Comparison of ENCODE assay signal across 21 cellular contexts in genomic region chr20:7608246-7608645, GRCh38.
DNase-seq lines count a peak whose midpoint lies in the region; ATAC-seq, FAIRE-seq and TF ChIP-seq lines count a peak whose summit lies in the region.
"Had no signal": no experiment of that assay in that cellular context is flagged by ENCODE, and none has a peak within 500 bp of the region (broad histone marks: within the 10 kb centered on the region; RNA-seq: fewer than 3 reads in every experiment).

No MANE protein-coding gene starts in this region.

- POLR2A ChIA-PET in HepG2 (lab: Yijun Ruan, JAX) = no interaction called here

- H3K9me3 Mint-ChIP-seq in astrocyte (ENCODE audit: unreplicated experiment) (peaks cover 1% of the 10 kb centered on the region), mesothelial cell of epicardium (peaks cover 18% of the 10 kb centered on the region)
- H3K9me3 Mint-ChIP-seq: brain had no signal

- H2AFZ ChIP-seq in HepG2 (ENCODE audit: low read length) = no peak overlapping the region
- H2AFZ ChIP-seq in astrocyte (ENCODE audit: low read depth, low read length) = no peak overlapping the region

- H3K36me3 ChIP-seq in HepG2 (replicated peaks in 1 of 2; ENCODE audit: control insufficient read depth in 1 of 2, insufficient read depth in 2 of 2, low read length in 2 of 2) (no peaks in the 10 kb centered on the region), right lobe of liver (no peaks in the 10 kb centered on the region), astrocyte (ENCODE audit: insufficient read depth, low read length) (no peaks in the 10 kb centered on the region)
- H3K36me3 ChIP-seq: right atrium auricular region, upper lobe of left lung had no signal

- BruUV-seq in HepG2 (replicated peaks; lab: Mats Ljungman, UMichigan) = no TSS peak

- H3K4me1 ChIP-seq in HepG2 (ENCODE audit: insufficient read depth, low read length) (no peaks in the 10 kb centered on the region), right lobe of liver (no peaks in the 10 kb centered on the region), astrocyte (ENCODE audit: insufficient read depth, low read length) (no peaks in the 10 kb centered on the region)
- H3K4me1 ChIP-seq: right atrium auricular region, upper lobe of left lung had no signal

- H4K20me1 ChIP-seq in HepG2 (ENCODE audit: insufficient read depth, low read length) (no peaks in the 10 kb centered on the region), astrocyte (ENCODE audit: insufficient read depth, low read length) (no peaks in the 10 kb centered on the region)

- no peak overlapping the region for H3K4me2 ChIP-seq in HepG2 (ENCODE audit: low read depth, low read length)
- H3K4me2 ChIP-seq in astrocyte (ENCODE audit: low read length) = no peak overlapping the region

- intact Hi-C loops in HepG2 (cut with micrococcal nuclease; ENCODE audit: unreplicated experiment) = no loop called here
- intact Hi-C loops in right lobe of liver (cut with DNase I) = no loop called here

- CTCF ChIA-PET in HepG2 (lab: Yijun Ruan, JAX; ENCODE audit: low intra/inter-chr PET ratio, low total read pairs) = no interaction called here

- peaks cover 22% of the 10 kb centered on the region for H3K9me3 ChIP-seq in HepG2 (ENCODE audit: low read length)
- no peaks in the 10 kb centered on the region for H3K9me3 ChIP-seq in right lobe of liver
- H3K9me3 ChIP-seq in astrocyte (ENCODE audit: insufficient read depth, low read depth, low read length) = no peaks in the 10 kb centered on the region
- H3K9me3 ChIP-seq: right atrium auricular region, upper lobe of left lung had no signal

- DNase-seq in HepG2 (ENCODE audit: low spot score) (no peak), right lobe of liver (no peak), astrocyte (ENCODE audit: low read depth) (peak; percentile 2), iPS-NIHi7 (ENCODE audit: extremely low spot score) (peak; percentile 22), mesothelial cell of epicardium (ENCODE audit: low spot score in 2 of 2, unreplicated experiment in 2 of 2) (no peak), midbrain (lab: John Stamatoyannopoulos, UW) (no peak)
- no peak for DNase-seq in activated T-cell treated with anti-CD3 and anti-CD28 coated beads, Interleukin-2, amount 50 U/mL, for 48 hours
- DNase-seq: activated naive CD4-positive, alpha-beta T cell treated with anti-CD3 and anti-CD28 coated beads, Interleukin-2, amount 50 U/mL, for 16 hours; activated T-cell treated with anti-CD3 and anti-CD28 coated beads, Interleukin-2, amount 50 U/mL, for 1 hour; CD8-positive, alpha-beta memory T cell; NCI-H2081 treated with DMSO at 0.1 percent for 48 hours; NCI-H748 treated with DMSO at 0.1 percent for 48 hours; occipital lobe; upper lobe of left lung had no signal

- TF ChIP-seq POLR2A in HepG2 (IDR thresholded peaks at IDR 0.05; ENCODE audit: insufficient read depth in 1 of 2, low read depth in 2 of 2, low read length in 2 of 2) (no peak), right lobe of liver (IDR thresholded peaks at IDR 0.05) (no peak)

- H3K27me3 Mint-ChIP-seq in astrocyte (ENCODE audit: low read depth, unreplicated experiment) (no peaks in the 10 kb centered on the region), mesothelial cell of epicardium (ENCODE audit: low read depth) (peaks cover 1% of the 10 kb centered on the region)
- H3K27me3 Mint-ChIP-seq: brain; CD8-positive, alpha-beta memory T cell; IgD-negative memory B cell; stimulated activated naive CD8-positive, alpha-beta T cell treated with anti-CD3 and anti-CD28 coated beads, Interleukin-15, Interleukin-2, amounts not matched to agents 100 ng/mL and 50 ng/mL, for 24 hours had no signal

- H3K4me3 Mint-ChIP-seq in astrocyte (ENCODE audit: unreplicated experiment) (no peak overlapping the region), mesothelial cell of epicardium (no peak overlapping the region)
- H3K4me3 Mint-ChIP-seq: brain; CD8-positive, alpha-beta memory T cell; IgD-negative memory B cell; stimulated activated naive CD8-positive, alpha-beta T cell treated with anti-CD3 and anti-CD28 coated beads, Interleukin-15, Interleukin-2, amounts not matched to agents 100 ng/mL and 50 ng/mL, for 24 hours had no signal

- no peak for TF ChIP-seq CTCF in HepG2 (CRISPR knock-in tag; IDR thresholded peaks at IDR 0.05)
- no peak for TF ChIP-seq CTCF in right lobe of liver (IDR thresholded peaks at IDR 0.05)
- no peak for TF ChIP-seq CTCF in astrocyte (IDR thresholded peaks at IDR 0.05; ENCODE audit: insufficient read depth, low read depth, low read length)
- TF ChIP-seq CTCF in mesothelial cell of epicardium (IDR thresholded peaks at IDR 0.05; ENCODE audit: unreplicated experiment) = no peak

- H3K4me1 Mint-ChIP-seq in astrocyte (ENCODE audit: low read depth, unreplicated experiment) (no peaks in the 10 kb centered on the region), mesothelial cell of epicardium (no peaks in the 10 kb centered on the region)
- H3K4me1 Mint-ChIP-seq: brain; CD8-positive, alpha-beta memory T cell; IgD-negative memory B cell had no signal

- no peaks in the 10 kb centered on the region for H3K27me3 ChIP-seq in HepG2 (ENCODE audit: control insufficient read depth in 1 of 2, insufficient read depth in 2 of 2, low read length in 2 of 2)
- H3K27me3 ChIP-seq in right lobe of liver = no peaks in the 10 kb centered on the region
- H3K27me3 ChIP-seq in astrocyte (ENCODE audit: insufficient read depth, low read length) = no peaks in the 10 kb centered on the region
- H3K27me3 ChIP-seq: right atrium auricular region, upper lobe of left lung had no signal

- no peak for TF ChIP-seq EP300 in HepG2 (IDR thresholded peaks at IDR 0.05; ENCODE audit: low read depth in 2 of 2, low read length in 2 of 2)
- TF ChIP-seq EP300 in HepG2 (CRISPR knock-in tag; IDR thresholded peaks at IDR 0.05; ENCODE audit: borderline replicate concordance) = no peak

- H3K4me3 ChIP-seq in HepG2 (replicated peaks in 1 of 3; ENCODE audit: insufficient read depth in 1 of 3, low read depth in 2 of 3, low read length in 3 of 3) = no peak overlapping the region
- H3K4me3 ChIP-seq in right lobe of liver = no peak overlapping the region
- no peak overlapping the region for H3K4me3 ChIP-seq in astrocyte (ENCODE audit: insufficient read depth, low read depth, low read length)
- H3K4me3 ChIP-seq: right atrium auricular region, upper lobe of left lung had no signal

- in situ Hi-C loops in HepG2 (cut with HindIII; ENCODE audit: extremely low pct_ligation_motif_present, low pct_unique_long_range_greater_than_20kb) = no loop called here

- H3K9ac ChIP-seq in HepG2 (ENCODE audit: insufficient read depth, low read depth, low read length) = no peak overlapping the region
- H3K9ac ChIP-seq in astrocyte (ENCODE audit: low read length) = no peak overlapping the region

- FAIRE-seq in HepG2 (lab: Jason Lieb, UNC) = no peak
- FAIRE-seq in astrocyte (lab: Jason Lieb, UNC) = no peak
- FAIRE-seq: RCC 7860 had no signal

- WGBS in HepG2 (ENCODE audit: low lambda C conversion rate) = 0% methylated on average over 2 of the region's 2 CpGs
- 10% methylated on average over 2 of the region's 2 CpGs for WGBS in right lobe of liver (ENCODE audit: insufficient coverage, low coverage, low lambda C conversion rate, missing lambda C conversion rate)

- H3K79me2 ChIP-seq in HepG2 (ENCODE audit: insufficient read depth, low read length) (no peaks in the 10 kb centered on the region), astrocyte (ENCODE audit: insufficient read depth, low read length) (no peaks in the 10 kb centered on the region)

- no peak overlapping the region for H3K27ac ChIP-seq in HepG2 (ENCODE audit: extremely low read length, insufficient read depth, low read length)
- no peak overlapping the region for H3K27ac ChIP-seq in right lobe of liver
- H3K27ac ChIP-seq in astrocyte (ENCODE audit: low read depth, low read length) = no peak overlapping the region
- H3K27ac ChIP-seq: right atrium auricular region, upper lobe of left lung had no signal

- TF ChIP-seq RAD21 in HepG2 (CRISPR knock-in tag; IDR thresholded peaks at IDR 0.05) = no peak

- ATAC-seq in HepG2 (no peak), right lobe of liver (no peak), HG03025 (IDR thresholded peaks at IDR 0.05; ENCODE audit: low FRiP score, unreplicated experiment) (no peak)
- ATAC-seq: esophagus mucosa had no signal

- H3K27ac Mint-ChIP-seq in astrocyte (ENCODE audit: unreplicated experiment) (no peak overlapping the region), mesothelial cell of epicardium (no peak overlapping the region)
- H3K27ac Mint-ChIP-seq: brain; CD8-positive, alpha-beta memory T cell; stimulated activated naive CD8-positive, alpha-beta T cell treated with anti-CD3 and anti-CD28 coated beads, Interleukin-15, Interleukin-2, amounts not matched to agents 100 ng/mL and 50 ng/mL, for 24 hours had no signal

- H3K36me3 Mint-ChIP-seq in astrocyte (ENCODE audit: low read depth, unreplicated experiment) (no peaks in the 10 kb centered on the region), mesothelial cell of epicardium (no peaks in the 10 kb centered on the region)
- H3K36me3 Mint-ChIP-seq: brain; CD8-positive, alpha-beta memory T cell; IgD-negative memory B cell had no signal

TF ChIP-seq in HepG2, 621 proteins besides CTCF, POLR2A, EP300 and RAD21 (continues in another document):
- TF ChIP-seq WIZ (CRISPR knock-in tag; IDR thresholded peaks at IDR 0.05) (peak; percentile 54; the same call in 1 of the 2 replicates), MIER2 (CRISPR knock-in tag; IDR thresholded peaks at IDR 0.05) (peak; percentile 93)
- TF ChIP-seq, protein P1, sequence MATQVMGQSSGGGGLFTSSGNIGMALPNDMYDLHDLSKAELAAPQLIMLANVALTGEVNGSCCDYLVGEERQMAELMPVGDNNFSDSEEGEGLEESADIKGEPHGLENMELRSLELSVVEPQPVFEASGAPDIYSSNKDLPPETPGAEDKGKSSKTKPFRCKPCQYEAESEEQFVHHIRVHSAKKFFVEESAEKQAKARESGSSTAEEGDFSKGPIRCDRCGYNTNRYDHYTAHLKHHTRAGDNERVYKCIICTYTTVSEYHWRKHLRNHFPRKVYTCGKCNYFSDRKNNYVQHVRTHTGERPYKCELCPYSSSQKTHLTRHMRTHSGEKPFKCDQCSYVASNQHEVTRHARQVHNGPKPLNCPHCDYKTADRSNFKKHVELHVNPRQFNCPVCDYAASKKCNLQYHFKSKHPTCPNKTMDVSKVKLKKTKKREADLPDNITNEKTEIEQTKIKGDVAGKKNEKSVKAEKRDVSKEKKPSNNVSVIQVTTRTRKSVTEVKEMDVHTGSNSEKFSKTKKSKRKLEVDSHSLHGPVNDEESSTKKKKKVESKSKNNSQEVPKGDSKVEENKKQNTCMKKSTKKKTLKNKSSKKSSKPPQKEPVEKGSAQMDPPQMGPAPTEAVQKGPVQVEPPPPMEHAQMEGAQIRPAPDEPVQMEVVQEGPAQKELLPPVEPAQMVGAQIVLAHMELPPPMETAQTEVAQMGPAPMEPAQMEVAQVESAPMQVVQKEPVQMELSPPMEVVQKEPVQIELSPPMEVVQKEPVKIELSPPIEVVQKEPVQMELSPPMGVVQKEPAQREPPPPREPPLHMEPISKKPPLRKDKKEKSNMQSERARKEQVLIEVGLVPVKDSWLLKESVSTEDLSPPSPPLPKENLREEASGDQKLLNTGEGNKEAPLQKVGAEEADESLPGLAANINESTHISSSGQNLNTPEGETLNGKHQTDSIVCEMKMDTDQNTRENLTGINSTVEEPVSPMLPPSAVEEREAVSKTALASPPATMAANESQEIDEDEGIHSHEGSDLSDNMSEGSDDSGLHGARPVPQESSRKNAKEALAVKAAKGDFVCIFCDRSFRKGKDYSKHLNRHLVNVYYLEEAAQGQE (IDR thresholded peaks at IDR 0.05; ENCODE audit: borderline replicate concordance in 1 of 2, low read depth in 1 of 2, low read length in 2 of 2) = peak; percentile 54 to 97

Comparison
In these comparisons a context has a peak if more than half of its experiments do, and no peak if none do; other contexts are left out.
1. DNase-seq: peak in astrocyte (single experiment) and iPS-NIHi7 (single experiment); none in HepG2 (single experiment), right lobe of liver (0 of 3), mesothelial cell of epicardium (0 of 2), midbrain (single experiment) and activated T-cell treated with anti-CD3 and anti-CD28 coated beads, Interleukin-2, amount 50 U/mL, for 48 hours (0 of 2).